Comparison of ENCODE assay signal across 16 cellular contexts in genomic region chr17:50692448-50693040, GRCh38. TPM values are rescaled to one million over a fixed set of nuclear protein-coding genes. Genes with fewer than 3 reads are reported as not detected.
DNase-seq lines count a peak whose midpoint lies in the region; ATAC-seq and TF ChIP-seq lines count a peak whose summit lies in the region.
"Had no signal": no experiment of that assay in that cellular context is flagged by ENCODE, and none has a peak within 500 bp of the region (broad histone marks: within the 10 kb centered on the region; RNA-seq: fewer than 3 reads in every experiment).

No MANE protein-coding gene starts in this region.

- no peaks in the 10 kb centered on the region for H3K9me3 ChIP-seq in esophagus muscularis mucosa
- H3K9me3 ChIP-seq: SJSA1 had no signal

- peaks cover 30 to 54% (median 43%) of the 10 kb centered on the region in 4 donors for H3K36me3 ChIP-seq in esophagus muscularis mucosa

- WGBS in esophagus muscularis mucosa, result 72% methylated on average over 6 of the region's 6 CpGs

- H3K27me3 Mint-ChIP-seq in nephron (ENCODE audit: low read depth), result peaks cover 2% of the 10 kb centered on the region
- no peaks in the 10 kb centered on the region for H3K27me3 Mint-ChIP-seq in activated T-cell treated with anti-CD3 and anti-CD28 coated beads, Interleukin-2, amount 50 U/mL, for 4 hours (ENCODE audit: low read depth)

- H3K27ac Mint-ChIP-seq in nephron, result peak overlapping the region; percentile 76 to 90 (median 79)
- H3K27ac Mint-ChIP-seq: activated naive CD4-positive, alpha-beta T cell treated with anti-CD3 and anti-CD28 coated beads, Interleukin-2, amount 10 ng/mL, durations not matched to agents 7 days and 5 days had no signal

- H3K4me3 Mint-ChIP-seq in nephron, result peak overlapping the region in 2 of 3 experiments; percentile 24 to 25
- no peak overlapping the region for H3K4me3 Mint-ChIP-seq in activated T-cell treated with anti-CD3 and anti-CD28 coated beads, Interleukin-2, amount 50 U/mL, for 4 hours
- H3K4me3 Mint-ChIP-seq: activated naive CD4-positive, alpha-beta T cell treated with anti-CD3 and anti-CD28 coated beads, Interleukin-2, amount 10 ng/mL, durations not matched to agents 7 days and 5 days had no signal

- DNase-seq in NCI-H526 treated with DMSO at 0.1 percent for 48 hours (lab: John Stamatoyannopoulos, UW), result peak; percentile 79
- no peak for DNase-seq in esophagus muscularis mucosa (ENCODE audit: extremely low spot score)
- DNase-seq in activated T-cell treated with anti-CD3 and anti-CD28 coated beads, Interleukin-2, amount 50 U/mL, for 4 hours, result no peak
- no peak for DNase-seq in NCI-H2171 (lab: John Stamatoyannopoulos, UW)
- no peak for DNase-seq in NCI-H524 (lab: John Stamatoyannopoulos, UW)
- no peak for DNase-seq in activated naive CD4-positive, alpha-beta T cell (lab: John Stamatoyannopoulos, UW)
- DNase-seq: activated naive CD4-positive, alpha-beta T cell treated with anti-CD3 and anti-CD28 coated beads, Interleukin-2, amount 10 ng/mL, durations not matched to agents 7 days and 5 days; central memory CD4-positive, alpha-beta T cell; head of caudate nucleus; Karpas-422; NCI-H187 had no signal

- TF ChIP-seq POLR2A in esophagus muscularis mucosa (IDR thresholded peaks at IDR 0.05; ENCODE audit: low read depth), result no peak

- no peak for TF ChIP-seq EP300 in esophagus muscularis mucosa (IDR thresholded peaks at IDR 0.05)

- TF ChIP-seq CTCF in 22Rv1 (IDR thresholded peaks at IDR 0.05), result no peak
- no peak for TF ChIP-seq CTCF in esophagus muscularis mucosa (IDR thresholded peaks at IDR 0.05)
- TF ChIP-seq CTCF in nephron (IDR thresholded peaks at IDR 0.05; ENCODE audit: unreplicated experiment in 3 of 3), result no peak

- H3K4me1 ChIP-seq in esophagus muscularis mucosa, result peaks cover 19 to 70% (median 68%) of the 10 kb centered on the region in 4 donors

- no peaks in the 10 kb centered on the region for H3K27me3 ChIP-seq in esophagus muscularis mucosa
- H3K27me3 ChIP-seq: SJSA1 had no signal

- intact Hi-C loops in esophagus muscularis mucosa (cut with DNase I), result no loop called here

- no peak overlapping the region for H3K4me3 ChIP-seq in esophagus muscularis mucosa
- H3K4me3 ChIP-seq: SJSA1, skin epidermis had no signal

- H3K36me3 Mint-ChIP-seq in nephron (ENCODE audit: low read depth), result peaks cover 40% of the 10 kb centered on the region
- peaks cover 23% of the 10 kb centered on the region for H3K36me3 Mint-ChIP-seq in activated T-cell treated with anti-CD3 and anti-CD28 coated beads, Interleukin-2, amount 50 U/mL, for 4 hours (ENCODE audit: insufficient read depth)

- peaks cover 50% of the 10 kb centered on the region for H3K4me1 Mint-ChIP-seq in nephron
- H3K4me1 Mint-ChIP-seq in activated T-cell treated with anti-CD3 and anti-CD28 coated beads, Interleukin-2, amount 50 U/mL, for 4 hours (ENCODE audit: low read depth), result peaks cover under 1% of the 10 kb centered on the region

- no peak for ATAC-seq in activated T-cell treated with anti-CD3 and anti-CD28 coated beads, Interleukin-2, amount 50 U/mL, for 4 hours

- H3K9me3 Mint-ChIP-seq in nephron, result no peaks in the 10 kb centered on the region
- H3K9me3 Mint-ChIP-seq in activated T-cell treated with anti-CD3 and anti-CD28 coated beads, Interleukin-2, amount 50 U/mL, for 4 hours, result no peaks in the 10 kb centered on the region
- H3K9me3 Mint-ChIP-seq: activated naive CD4-positive, alpha-beta T cell treated with anti-CD3 and anti-CD28 coated beads, Interleukin-2, amount 10 ng/mL, durations not matched to agents 7 days and 5 days; neural crest cell had no signal

- H3K27ac ChIP-seq in 22Rv1 (peak overlapping the region; percentile 98), esophagus muscularis mucosa (replicated peaks in 1 of 4) (peak overlapping the region; percentile 53 to 77 (median 68))
- H3K27ac ChIP-seq: SJSA1, skin epidermis had no signal

RNA-seq across cellular contexts. Expression of gene ANKRD40, which starts 15.2 kb away (rescaled TPM):
- 10 to 100 TPM; 73.1 to 96.2 (median 87.4) TPM for total RNA-seq in esophagus muscularis mucosa
- 10 to 100 TPM; 54.4 to 61.1 (median 59.1) TPM for total RNA-seq in activated T-cell treated with anti-CD3 and anti-CD28 coated beads, Interleukin-2, amount 50 U/mL, for 4 hours

RNA-seq across cellular contexts. Expression of gene LUC7L3, which starts 26.9 kb away (rescaled TPM):
- total RNA-seq in esophagus muscularis mucosa, result 10 to 100 TPM; 28.8 to 65.6 (median 38.9) TPM
- 100 to 1,000 TPM in 2 of 3 donors, 10 to 100 TPM in 1; 99.8 to 108 (median 100) TPM for total RNA-seq in activated T-cell treated with anti-CD3 and anti-CD28 coated beads, Interleukin-2, amount 50 U/mL, for 4 hours

RNA-seq across cellular contexts. Expression of gene ABCC3, which starts 57.9 kb away (rescaled TPM):
- 1 to 10 TPM in 3 of 4 donors, under 1 TPM in 1; 0.50 to 2.9 (median 1.9) TPM for total RNA-seq in esophagus muscularis mucosa
- under 1 TPM; 0.26 to 0.63 (median 0.49) TPM for total RNA-seq in activated T-cell treated with anti-CD3 and anti-CD28 coated beads, Interleukin-2, amount 50 U/mL, for 4 hours
- total RNA-seq: neural crest cell had no signal
